In genomic region chr3:24181256-24181655, GRCh38 we compare ENCODE assay signal across 2 cellular contexts.
A peak's percentile ranks its signal among the peaks of the same experiment; 100 is the strongest.
TF ChIP-seq lines count a peak whose summit lies in the region.

No MANE protein-coding gene starts in this region.

TF ChIP-seq in K562, 482 proteins besides CTCF, POLR2A, EP300 and RAD21 (continued from another document):
- no peak for TF ChIP-seq ZHX1 (conservative IDR thresholded peaks at IDR 0.05; ENCODE audit: low read length)
- no peak for TF ChIP-seq ZMIZ1 (IDR thresholded peaks at IDR 0.05; ENCODE audit: low read depth in 2 of 2, low read length in 2 of 2)
- no peak for TF ChIP-seq ZFP36 (IDR thresholded peaks at IDR 0.05; ENCODE audit: low read depth, low read length, partially characterized antibody)
- TF ChIP-seq ATF7 (IDR thresholded peaks at IDR 0.05): 0 out of 2 replicates have a peak, but pooled peaks have one; percentile 41
- TF ChIP-seq TCF7L2 (IDR thresholded peaks at IDR 0.05; ENCODE audit: low read depth, low read length): no peak
TF ChIP-seq in K562: peak in this region for 1.

TF ChIP-seq in liver, 16 proteins besides CTCF, POLR2A, EP300 and RAD21 (continued from another document):
- TF ChIP-seq REST (IDR thresholded peaks at IDR 0.05): peak; percentile 35
- TF ChIP-seq EGR1 (IDR thresholded peaks at IDR 0.05; ENCODE audit: low read depth in 2 of 2): no peak
- TF ChIP-seq ZBTB33 (IDR thresholded peaks at IDR 0.05): peak; percentile 49
- peak; percentile 30 to 60 for TF ChIP-seq HNF4A (conservative IDR thresholded peaks at IDR 0.05)
- no peak for TF ChIP-seq HNF4G (IDR thresholded peaks at IDR 0.05)
- TF ChIP-seq SP1 (IDR thresholded peaks at IDR 0.05): no peak
- TF ChIP-seq GABPA (IDR thresholded peaks at IDR 0.05 in 1 of 2, conservative IDR thresholded peaks at IDR 0.05 in 1 of 2): no peak
- no peak for TF ChIP-seq ATF3 (IDR thresholded peaks at IDR 0.05)
- peak in 1 of 2 donors; percentile 69 for TF ChIP-seq JUND (IDR thresholded peaks at IDR 0.05)
- peak; percentile 36 for TF ChIP-seq YY1 (IDR thresholded peaks at IDR 0.05)
- TF ChIP-seq TAF1 (conservative IDR thresholded peaks at IDR 0.05): no peak
